Comparison of ENCODE assay signal across 35 cellular contexts in genomic region chr2:221212105-221212504, GRCh38.
"Had no signal": no experiment of that assay in that cellular context is flagged by ENCODE, and none has a peak within 500 bp of the region (broad histone marks: within the 10 kb centered on the region; RNA-seq: fewer than 3 reads in every experiment).

No MANE protein-coding gene starts in this region.

- H3K9me3 Mint-ChIP-seq: activated B cell treated with CpG ODN at 0.5 μM for 24 hours; activated CD4-positive, alpha-beta memory T cell treated with anti-CD3 and anti-CD28 coated beads for 36 hours; activated CD4-positive, alpha-beta T cell treated with anti-CD3 and anti-CD28 coated beads, Interleukin-2, amount 10 ng/mL, durations not matched to agents 24 days and 14 days; activated CD8-positive, alpha-beta T cell treated with anti-CD3 and anti-CD28 coated beads for 36 hours; activated naive CD4-positive, alpha-beta T cell treated with anti-CD3 and anti-CD28 coated beads for 36 hours; activated naive CD4-positive, alpha-beta T cell treated with anti-CD3 and anti-CD28 coated beads, Interleukin-2, amount 50 U/mL, for 72 hours; activated naive CD8-positive, alpha-beta T cell treated with anti-CD3 and anti-CD28 coated beads for 36 hours; activated T-cell treated with anti-CD3 and anti-CD28 coated beads, Interleukin-2, amount 50 U/mL, for 4 hours; activated T-cell treated with anti-CD3 and anti-CD28 coated beads, Interleukin-2, amount 50 U/mL, for 72 hours; activated T-helper 1 cell treated with anti-CD3 and anti-CD28 coated beads, Interleukin-12 subunit alpha, Interleukin-12 subunit beta, Interleukin-2, Interleukin-4 antibody, amounts not matched to agents 30 ng/mL and 10 ng/mL and 1 ng/mL, durations not matched to agents 14 hours and 24 hours and 36 hours; activated T-helper 17 cell treated with anti-CD3 and anti-CD28 coated beads, Interleukin-2, amount 50 U/mL, for 72 hours; T-helper 1 cell treated with Interleukin-12 subunit alpha and Interleukin-12 subunit beta and Interleukin-4 antibody, amounts not matched to agents 30 μg/mL and 1 μg/mL, for 36 hours; T-helper 2 cell treated with Interferon-gamma antibody and Interleukin-4, amounts not matched to agents 5 μg/mL and 100 μg/mL, for 36 hours had no signal

- H3K27me3 Mint-ChIP-seq: activated B cell treated with CpG ODN at 0.5 μM for 24 hours; activated CD4-positive, alpha-beta T cell treated with anti-CD3 and anti-CD28 coated beads, Interleukin-2, amount 10 ng/mL, durations not matched to agents 24 days and 14 days; activated CD8-positive, alpha-beta T cell treated with anti-CD3 and anti-CD28 coated beads for 36 hours; activated naive CD8-positive, alpha-beta T cell treated with anti-CD3 and anti-CD28 coated beads for 36 hours; activated T-helper 17 cell treated with anti-CD3 and anti-CD28 coated beads, Interleukin-2, amount 50 U/mL, for 72 hours had no signal

- ATAC-seq: activated CD8-positive, alpha-beta T cell treated with anti-CD3 and anti-CD28 coated beads for 36 hours; activated naive CD4-positive, alpha-beta T cell treated with anti-CD3 and anti-CD28 coated beads, Interleukin-2, amount 50 U/mL, for 72 hours; activated T-cell treated with anti-CD3 and anti-CD28 coated beads, Interleukin-2, amount 50 U/mL, for 4 hours; activated T-cell treated with anti-CD3 and anti-CD28 coated beads, Interleukin-2, amount 50 U/mL, for 72 hours; activated T-helper 17 cell treated with anti-CD3 and anti-CD28 coated beads, Interleukin-2, amount 50 U/mL, for 72 hours; body of pancreas had no signal

- H3K36me3 ChIP-seq: adrenal gland, brain microvascular endothelial cell, breast epithelium had no signal

- H3K4me1 ChIP-seq: adrenal gland, body of pancreas, breast epithelium had no signal

- H3K4me3 ChIP-seq: adrenal gland, body of pancreas, breast epithelium had no signal

- DNase-seq: activated B cell treated with CpG ODN at 0.5 μM for 24 hours; activated CD4-positive, alpha-beta memory T cell treated with anti-CD3 and anti-CD28 coated beads for 36 hours; activated CD4-positive, alpha-beta T cell treated with anti-CD3 and anti-CD28 coated beads for 4 hours; activated CD4-positive, alpha-beta T cell treated with anti-CD3 and anti-CD28 coated beads, Interleukin-2, amount 10 ng/mL, durations not matched to agents 24 days and 14 days; activated CD4-positive, alpha-beta T cell treated with anti-CD3 and anti-CD28 coated beads, Interleukin-2, amount 50 U/mL, for 1 hour; activated CD4-positive, alpha-beta T cell treated with anti-CD3 and anti-CD28 coated beads, Interleukin-2, amount 50 U/mL, for 4 hours; activated CD4-positive, CD25-positive, alpha-beta regulatory T cell treated with anti-CD3 and anti-CD28 coated beads, Interleukin-2, amount 50 U/mL, for 72 hours; activated CD8-positive, alpha-beta memory T cell treated with anti-CD3 and anti-CD28 coated beads, Interleukin-2, amount 50 U/mL, for 4 hours; activated CD8-positive, alpha-beta T cell treated with anti-CD3 and anti-CD28 coated beads for 36 hours; activated effector memory CD4-positive, alpha-beta T cell treated with anti-CD3 and anti-CD28 coated beads, Interleukin-2, amount 50 U/mL, for 16 hours; activated gamma-delta T cell treated with Interleukin-2 at 50 U/mL for 16 hours; activated naive CD4-positive, alpha-beta T cell; activated naive CD4-positive, alpha-beta T cell treated with anti-CD3 and anti-CD28 coated beads for 36 hours; activated naive CD4-positive, alpha-beta T cell treated with anti-CD3 and anti-CD28 coated beads, Interleukin-2, amount 50 U/mL, for 16 hours; activated naive CD8-positive, alpha-beta T cell treated with anti-CD3 and anti-CD28 coated beads for 36 hours; activated T-cell treated with anti-CD3 and anti-CD28 coated beads for 4 hours; activated T-cell treated with anti-CD3 and anti-CD28 coated beads, Interleukin-2, amount 50 U/mL, for 1 hour; activated T-cell treated with anti-CD3 and anti-CD28 coated beads, Interleukin-2, amount 50 U/mL, for 4 hours; activated T-cell treated with anti-CD3 and anti-CD28 coated beads, Interleukin-2, amount 50 U/mL, for 72 hours; adrenal gland; amniotic stem cell; aorta; body of pancreas; brain microvascular endothelial cell; central memory CD4-positive, alpha-beta T cell; T-helper 1 cell; T-helper 2 cell; T-helper 9 cell had no signal

- H3K27ac ChIP-seq: adrenal gland, body of pancreas, brain microvascular endothelial cell, breast epithelium, VCaP had no signal

- H3K9me3 ChIP-seq: adrenal gland, body of pancreas, breast epithelium had no signal

- H3K4me3 Mint-ChIP-seq: activated B cell treated with CpG ODN at 0.5 μM for 24 hours; activated CD4-positive, alpha-beta memory T cell treated with anti-CD3 and anti-CD28 coated beads for 36 hours; activated CD4-positive, alpha-beta T cell treated with anti-CD3 and anti-CD28 coated beads, Interleukin-2, amount 10 ng/mL, durations not matched to agents 24 days and 14 days; activated CD8-positive, alpha-beta T cell treated with anti-CD3 and anti-CD28 coated beads for 36 hours; activated naive CD4-positive, alpha-beta T cell treated with anti-CD3 and anti-CD28 coated beads for 36 hours; activated naive CD8-positive, alpha-beta T cell treated with anti-CD3 and anti-CD28 coated beads for 36 hours; activated T-cell treated with anti-CD3 and anti-CD28 coated beads, Interleukin-2, amount 50 U/mL, for 4 hours; activated T-cell treated with anti-CD3 and anti-CD28 coated beads, Interleukin-2, amount 50 U/mL, for 72 hours; activated T-helper 1 cell treated with anti-CD3 and anti-CD28 coated beads, Interleukin-12 subunit alpha, Interleukin-12 subunit beta, Interleukin-2, Interleukin-4 antibody, amounts not matched to agents 30 ng/mL and 10 ng/mL and 1 ng/mL, durations not matched to agents 14 hours and 24 hours and 36 hours; activated T-helper 17 cell treated with anti-CD3 and anti-CD28 coated beads, Interleukin-2, amount 50 U/mL, for 72 hours; T-helper 1 cell treated with Interleukin-12 subunit alpha and Interleukin-12 subunit beta and Interleukin-4 antibody, amounts not matched to agents 30 μg/mL and 1 μg/mL, for 36 hours; T-helper 2 cell treated with Interferon-gamma antibody and Interleukin-4, amounts not matched to agents 5 μg/mL and 100 μg/mL, for 36 hours had no signal

- H3K27ac Mint-ChIP-seq: activated B cell treated with CpG ODN at 0.5 μM for 24 hours; activated CD4-positive, alpha-beta memory T cell treated with anti-CD3 and anti-CD28 coated beads for 36 hours; activated CD4-positive, alpha-beta T cell treated with anti-CD3 and anti-CD28 coated beads, Interleukin-2, amount 10 ng/mL, durations not matched to agents 24 days and 14 days; activated CD8-positive, alpha-beta T cell treated with anti-CD3 and anti-CD28 coated beads for 36 hours; activated naive CD4-positive, alpha-beta T cell treated with anti-CD3 and anti-CD28 coated beads for 36 hours; activated naive CD4-positive, alpha-beta T cell treated with anti-CD3 and anti-CD28 coated beads, Interleukin-2, amount 50 U/mL, for 72 hours; activated naive CD8-positive, alpha-beta T cell treated with anti-CD3 and anti-CD28 coated beads for 36 hours; activated T-cell treated with anti-CD3 and anti-CD28 coated beads, Interleukin-2, amount 50 U/mL, for 72 hours; activated T-helper 1 cell treated with anti-CD3 and anti-CD28 coated beads, Interleukin-12 subunit alpha, Interleukin-12 subunit beta, Interleukin-2, Interleukin-4 antibody, amounts not matched to agents 30 ng/mL and 10 ng/mL and 1 ng/mL, durations not matched to agents 14 hours and 24 hours and 36 hours; activated T-helper 17 cell treated with anti-CD3 and anti-CD28 coated beads, Interleukin-2, amount 50 U/mL, for 72 hours; T-helper 1 cell treated with Interleukin-12 subunit alpha and Interleukin-12 subunit beta and Interleukin-4 antibody, amounts not matched to agents 30 μg/mL and 1 μg/mL, for 36 hours; T-helper 2 cell treated with Interferon-gamma antibody and Interleukin-4, amounts not matched to agents 5 μg/mL and 100 μg/mL, for 36 hours had no signal

- H3K27me3 ChIP-seq: adrenal gland, body of pancreas, brain microvascular endothelial cell, breast epithelium had no signal

- H3K36me3 Mint-ChIP-seq: activated CD4-positive, alpha-beta memory T cell treated with anti-CD3 and anti-CD28 coated beads for 36 hours; activated naive CD4-positive, alpha-beta T cell treated with anti-CD3 and anti-CD28 coated beads, Interleukin-2, amount 50 U/mL, for 72 hours; activated naive CD8-positive, alpha-beta T cell treated with anti-CD3 and anti-CD28 coated beads for 36 hours had no signal

- H3K4me1 Mint-ChIP-seq: activated B cell treated with CpG ODN at 0.5 μM for 24 hours; activated CD4-positive, alpha-beta T cell treated with anti-CD3 and anti-CD28 coated beads, Interleukin-2, amount 10 ng/mL, durations not matched to agents 24 days and 14 days; activated naive CD8-positive, alpha-beta T cell treated with anti-CD3 and anti-CD28 coated beads for 36 hours; activated T-helper 17 cell treated with anti-CD3 and anti-CD28 coated beads, Interleukin-2, amount 50 U/mL, for 72 hours had no signal
